20 cellular contexts compared by ENCODE assay signal in the genomic region with DNA sequence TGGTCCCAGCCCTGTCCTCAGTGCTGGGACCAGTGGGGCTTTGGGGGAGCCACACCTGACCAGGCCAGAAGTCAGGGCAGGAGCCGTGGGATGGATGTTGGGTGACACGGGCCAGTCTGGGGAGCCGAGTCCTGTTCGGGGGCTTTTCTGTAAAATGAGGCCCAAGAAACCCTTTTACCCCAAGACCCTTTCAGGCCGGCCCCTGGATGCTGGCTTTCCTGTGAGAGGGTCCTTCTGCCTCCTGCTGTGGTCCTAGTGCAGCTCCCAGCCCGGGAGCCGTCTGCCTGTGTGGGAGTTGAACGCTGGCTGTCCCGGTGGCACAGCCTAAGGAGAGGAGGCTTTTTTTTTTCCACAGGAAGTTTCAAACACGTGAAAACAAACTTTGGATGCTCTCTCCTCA.
"Had no signal": no experiment of that assay in that cellular context is flagged by ENCODE, and none has a peak within 500 bp of the region (broad histone marks: within the 10 kb centered on the region; RNA-seq: fewer than 3 reads in every experiment).

No MANE protein-coding gene starts in this region.

- H3K4me1 ChIP-seq: SJSA1 had no signal

- H3K4me3 ChIP-seq: SJSA1, SK-N-MC had no signal

- H3K27ac ChIP-seq: KMS-11, SJSA1, SK-N-MC had no signal

- DNase-seq: IMR-90, Kasumi-1, MM.1S, NCI-H1092 treated with DMSO at 0.1 percent for 48 hours, NCI-H1436, NCI-H1930, NCI-H2081, NCI-H226, NCI-H510A, NCI-H524 treated with DMSO at 0.1 percent for 48 hours, NCI-H69, NCI-H774, Right ventricle myocardium superior, RPMI8226, SIG-M5 had no signal

- FAIRE-seq: HepG2, RCC 7860 had no signal

- H3K9me3 ChIP-seq: SJSA1 had no signal

- H3K27me3 ChIP-seq: SJSA1 had no signal
